ENCODE assay signal across 12 cellular contexts in the genomic region with DNA sequence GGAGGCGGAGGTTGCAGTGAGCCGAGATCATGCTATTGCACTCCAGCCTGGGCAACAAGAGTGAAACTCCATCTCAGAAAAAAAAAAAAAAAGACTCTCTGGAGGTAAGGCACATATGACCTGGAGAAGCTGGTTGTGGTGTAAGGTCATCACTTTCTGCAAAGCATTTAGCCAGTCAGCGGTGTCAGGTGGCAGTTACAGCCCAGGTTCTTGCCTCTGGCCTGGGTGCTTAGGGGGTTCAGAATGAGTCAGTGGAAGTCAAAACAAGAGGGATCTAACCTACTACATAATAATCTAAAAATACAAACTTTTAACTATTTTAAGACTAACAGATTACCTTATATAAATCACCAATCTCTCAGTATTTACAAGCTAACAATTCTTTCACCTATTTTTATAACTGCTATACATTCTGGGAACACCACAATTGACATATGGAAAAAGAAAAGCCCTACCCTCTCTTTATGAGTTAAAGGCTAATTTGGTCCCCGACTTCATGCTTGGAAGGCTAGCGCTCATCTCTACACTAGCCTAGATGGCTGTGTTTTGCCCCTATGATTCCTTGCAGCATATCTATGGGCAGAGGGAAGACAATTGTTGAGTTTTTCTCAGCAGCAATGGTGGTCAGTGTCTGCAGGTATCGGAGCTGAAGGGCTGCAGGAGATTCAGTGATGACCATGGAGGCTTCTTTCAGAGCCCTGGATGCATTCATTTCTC. TPM values are rescaled to one million over a fixed set of nuclear protein-coding genes. Genes with fewer than 3 reads are reported as not detected.
A peak's percentile ranks its signal among the peaks of the same experiment; 100 is the strongest.
DNase-seq lines count a peak whose midpoint lies in the region; ATAC-seq and TF ChIP-seq lines count a peak whose summit lies in the region.
"Had no signal": no experiment of that assay in that cellular context is flagged by ENCODE, and none has a peak within 500 bp of the region (broad histone marks: within the 10 kb centered on the region; RNA-seq: fewer than 3 reads in every experiment).

No MANE protein-coding gene starts in this region.

- no peak overlapping the region for H3K27ac ChIP-seq in IMR-90 (ENCODE audit: insufficient read depth, low read length)

- H3K4me3 Mint-ChIP-seq in activated CD4-positive, alpha-beta T cell treated with anti-CD3 and anti-CD28 coated beads for 36 hours: no peak overlapping the region
- H3K4me3 Mint-ChIP-seq in stimulated activated effector memory CD8-positive, alpha-beta T cell treated with anti-CD3 and anti-CD28 coated beads, Interleukin-12 subunit alpha, Interleukin-12 subunit beta, amount 100 ng/mL, for 72 hours: no peak overlapping the region
- H3K4me3 Mint-ChIP-seq: naive thymus-derived CD8-positive, alpha-beta T cell had no signal

- H3K4ac ChIP-seq in IMR-90 (ENCODE audit: low read depth, low read length): no peak overlapping the region

- in situ Hi-C loops in IMR-90 (cut with MboI; ENCODE audit: low sequenced_read_pairs): no loop called here

- no peak overlapping the region for H2BK5ac ChIP-seq in IMR-90 (ENCODE audit: low read depth, low read length, poor library complexity, severe bottlenecking)

- no peaks in the 10 kb centered on the region for H3K27me3 Mint-ChIP-seq in activated CD4-positive, alpha-beta T cell treated with anti-CD3 and anti-CD28 coated beads for 36 hours
- H3K27me3 Mint-ChIP-seq: naive thymus-derived CD8-positive, alpha-beta T cell had no signal

- no peak overlapping the region for H2AFZ ChIP-seq in IMR-90 (replicated peaks; ENCODE audit: low read length, poor library complexity)

- H3K4me3 ChIP-seq in IMR-90 (ENCODE audit: insufficient read depth, low read depth, low read length): no peak overlapping the region

- no peak for TF ChIP-seq CTCF in IMR-90 (conservative IDR thresholded peaks at IDR 0.05; ENCODE audit: low read depth, low read length)

- peak; percentile 30 for ATAC-seq in activated CD4-positive, alpha-beta T cell treated with anti-CD3 and anti-CD28 coated beads for 36 hours
- ATAC-seq in HG02571 (IDR thresholded peaks at IDR 0.05; ENCODE audit: unreplicated experiment): peak; percentile 86
- no peak; the same call in 1 of the 2 replicates for ATAC-seq in IMR-90 (ENCODE audit: low read depth)
- ATAC-seq in stimulated activated effector memory CD8-positive, alpha-beta T cell treated with anti-CD3 and anti-CD28 coated beads, Interleukin-12 subunit alpha, Interleukin-12 subunit beta, amount 100 ng/mL, for 72 hours: peak; percentile 94
- no peak for ATAC-seq in HG03139 (IDR thresholded peaks at IDR 0.05; ENCODE audit: unreplicated experiment)
- no peak for ATAC-seq in HG02763 (IDR thresholded peaks at IDR 0.05; ENCODE audit: unreplicated experiment)
- ATAC-seq: naive thymus-derived CD8-positive, alpha-beta T cell had no signal

- no peak overlapping the region for H3K4me2 ChIP-seq in IMR-90 (ENCODE audit: low read depth, low read length)

- no peak overlapping the region for H3K9ac ChIP-seq in IMR-90 (ENCODE audit: low read depth, low read length)

- no peak overlapping the region for H4K91ac ChIP-seq in IMR-90 (ENCODE audit: insufficient read depth, low read depth, low read length)

- H3K56ac ChIP-seq in IMR-90 (ENCODE audit: extremely low read depth, insufficient read depth, low read length): no peak overlapping the region

- DNase-seq in activated CD4-positive, alpha-beta T cell treated with anti-CD3 and anti-CD28 coated beads for 36 hours: no peak
- no peak for DNase-seq in activated CD4-positive, alpha-beta T cell treated with anti-CD3 and anti-CD28 coated beads, Interleukin-2, amount 50 U/mL, for 1 hour
- DNase-seq in IMR-90 (peak; percentile 48), AG08396 (ENCODE audit: low spot score) (no peak)
- DNase-seq in stimulated activated effector memory CD8-positive, alpha-beta T cell treated with anti-CD3 and anti-CD28 coated beads, Interleukin-12 subunit alpha, Interleukin-12 subunit beta, amount 100 ng/mL, for 72 hours (ENCODE audit: low spot score in 2 of 2): no peak
- DNase-seq: 8988T; activated CD8-positive, alpha-beta memory T cell treated with anti-CD3 and anti-CD28 coated beads for 24 hours; amygdala; naive thymus-derived CD8-positive, alpha-beta T cell had no signal

- peaks cover 43% of the 10 kb centered on the region for H3K36me3 ChIP-seq in IMR-90 (ENCODE audit: control insufficient read depth, insufficient read depth, low read length)

- H3K23ac ChIP-seq in IMR-90 (ENCODE audit: low read depth, low read length): no peak overlapping the region

- H3K9me3 ChIP-seq in IMR-90 (ENCODE audit: control insufficient read depth, insufficient read depth, low read length): no peaks in the 10 kb centered on the region

- peaks cover 2% of the 10 kb centered on the region for H3K4me1 Mint-ChIP-seq in activated CD4-positive, alpha-beta T cell treated with anti-CD3 and anti-CD28 coated beads for 36 hours
- H3K4me1 Mint-ChIP-seq in stimulated activated effector memory CD8-positive, alpha-beta T cell treated with anti-CD3 and anti-CD28 coated beads, Interleukin-12 subunit alpha, Interleukin-12 subunit beta, amount 100 ng/mL, for 72 hours: peaks cover 43% of the 10 kb centered on the region

- no peak overlapping the region for H3K18ac ChIP-seq in IMR-90 (ENCODE audit: low read depth, low read length)

- peaks cover 24 to 50% of the 10 kb centered on the region in 2 experiments for H3K79me1 ChIP-seq in IMR-90 (ENCODE audit: low read depth in 1 of 2, low read length in 2 of 2)

- 93% methylated on average over 3 of the region's 6 CpGs; no CpG with 5 or more reads in 1 of the 2 experiments for WGBS in IMR-90 (ENCODE audit: extremely low coverage in 2 of 2, insufficient read length in 1 of 2), 2 experiments

- POLR2A ChIA-PET in activated CD4-positive, alpha-beta T cell treated with anti-CD3 and anti-CD28 coated beads for 36 hours (lab: Charles Lee): no interaction called here
- POLR2A ChIA-PET in IMR-90 (lab: Charles Lee; ENCODE audit: unreplicated experiment): interaction anchor here (0.7 kb wide), 1 partner anchor 139 kb away, joined by 7 read pairs; a partner anchor contains a TSS

- H2AK5ac ChIP-seq in IMR-90 (ENCODE audit: low read depth, low read length): no peak overlapping the region

- TF ChIP-seq POLR2A in IMR-90 (IDR thresholded peaks at IDR 0.05; ENCODE audit: low read depth, low read length): no peak

- no peaks in the 10 kb centered on the region for H3K9me1 ChIP-seq in IMR-90 (ENCODE audit: insufficient read depth, low read length)

- H3K27me3 ChIP-seq in IMR-90 (ENCODE audit: control insufficient read depth, insufficient read depth, low read length): no peaks in the 10 kb centered on the region

- H2AK9ac ChIP-seq in IMR-90 (replicated peaks; ENCODE audit: low read depth, low read length, poor library complexity): no peak overlapping the region

- H3K36me3 Mint-ChIP-seq in activated CD4-positive, alpha-beta T cell treated with anti-CD3 and anti-CD28 coated beads for 36 hours (ENCODE audit: low read depth): peaks cover 3% of the 10 kb centered on the region
- H3K36me3 Mint-ChIP-seq in stimulated activated effector memory CD8-positive, alpha-beta T cell treated with anti-CD3 and anti-CD28 coated beads, Interleukin-12 subunit alpha, Interleukin-12 subunit beta, amount 100 ng/mL, for 72 hours: peaks cover 87% of the 10 kb centered on the region

- H4K8ac ChIP-seq in IMR-90 (ENCODE audit: low read depth in 2 of 2, low read length in 2 of 2): no peak overlapping the region; a peak in 1 of 4 replicates

- H2BK15ac ChIP-seq in IMR-90 (ENCODE audit: low read depth, low read length): no peak overlapping the region

- intact Hi-C loops in activated CD4-positive, alpha-beta T cell treated with anti-CD3 and anti-CD28 coated beads for 36 hours (cut with DNase I, micrococcal nuclease): no loop called here
- intact Hi-C loops in IMR-90 (cut with micrococcal nuclease): no loop called here

- peaks cover 8% of the 10 kb centered on the region for H3K4me1 ChIP-seq in IMR-90 (ENCODE audit: control insufficient read depth, insufficient read depth, low read length)

- CTCF ChIA-PET in activated CD4-positive, alpha-beta T cell treated with anti-CD3 and anti-CD28 coated beads for 36 hours (lab: Charles Lee): interaction anchor here (1.0 to 2.9 kb wide), 2 partner anchors 20 to 21 kb away, joined by 3 to 20 read pairs; no protein-coding TSS in a partner anchor
- CTCF ChIA-PET in IMR-90 (lab: Yijun Ruan, JAX): no interaction called here

- no peak overlapping the region for H3K27ac Mint-ChIP-seq in activated CD4-positive, alpha-beta T cell treated with anti-CD3 and anti-CD28 coated beads for 36 hours
- peak overlapping the region; percentile 75 for H3K27ac Mint-ChIP-seq in stimulated activated effector memory CD8-positive, alpha-beta T cell treated with anti-CD3 and anti-CD28 coated beads, Interleukin-12 subunit alpha, Interleukin-12 subunit beta, amount 100 ng/mL, for 72 hours
- H3K27ac Mint-ChIP-seq: naive thymus-derived CD8-positive, alpha-beta T cell had no signal

- H3K14ac ChIP-seq in IMR-90 (replicated peaks; ENCODE audit: low read depth, low read length): no peak overlapping the region

- no peaks in the 10 kb centered on the region for H4K20me1 ChIP-seq in IMR-90 (ENCODE audit: insufficient read depth, low read length)

- H3K9me3 Mint-ChIP-seq in activated CD4-positive, alpha-beta T cell treated with anti-CD3 and anti-CD28 coated beads for 36 hours (ENCODE audit: low read depth): no peaks in the 10 kb centered on the region
- H3K9me3 Mint-ChIP-seq in stimulated activated effector memory CD8-positive, alpha-beta T cell treated with anti-CD3 and anti-CD28 coated beads, Interleukin-12 subunit alpha, Interleukin-12 subunit beta, amount 100 ng/mL, for 72 hours: no peaks in the 10 kb centered on the region
- H3K9me3 Mint-ChIP-seq: naive thymus-derived CD8-positive, alpha-beta T cell had no signal

- BruUV-seq in IMR-90 (replicated peaks; lab: Mats Ljungman, UMichigan): TSS peak; percentile 75

- no peak overlapping the region for H2BK20ac ChIP-seq in IMR-90 (ENCODE audit: low read depth, low read length)

- H2BK120ac ChIP-seq in IMR-90 (ENCODE audit: low read depth, low read length): no peak overlapping the region

- dilution Hi-C loops in IMR-90 (cut with HindIII; ENCODE audit: low sequenced_read_pairs, unreplicated experiment): no loop called here

- H4K5ac ChIP-seq in IMR-90 (ENCODE audit: low read depth, low read length): no peak overlapping the region

- no peak for TF ChIP-seq RAD21 in IMR-90 (IDR thresholded peaks at IDR 0.05; ENCODE audit: low read length)

TF ChIP-seq in IMR-90, 13 proteins besides CTCF, POLR2A, EP300 and RAD21 (continues in another document):
- TF ChIP-seq SMC3 (IDR thresholded peaks at IDR 0.05; ENCODE audit: low read depth, low read length): no peak
- TF ChIP-seq MXI1 (IDR thresholded peaks at IDR 0.05; ENCODE audit: borderline replicate concordance, low read depth, low read length): no peak

RNA-seq across cellular contexts. Expression of a gene that starts 29.2 kb away (rescaled TPM):
- 10 to 100 TPM; 34.7 to 44.5 TPM for total RNA-seq in activated CD4-positive, alpha-beta T cell treated with anti-CD3 and anti-CD28 coated beads for 36 hours
- total RNA-seq in IMR-90 (2012; rRNA removed): 84.8 and 103 TPM in 2 replicates
- polyA plus RNA-seq in IMR-90 (2012; rRNA removed): 67.6 and 78.4 TPM in 2 replicates
- polyA plus RNA-seq in IMR-90 (2012; cell fraction: cytosol; rRNA removed): 45.3 TPM in 2 replicates
- polyA plus RNA-seq in IMR-90 (2012; cell fraction: nucleus; rRNA removed; ENCODE audit: low replicate concordance): 9.8 and 44.1 TPM in 2 replicates

Comparison
In these comparisons a context has a peak if more than half of its experiments do, and no peak if none do; other contexts are left out.
1. ATAC-seq: peak in activated CD4-positive, alpha-beta T cell treated with anti-CD3 and anti-CD28 coated beads for 36 hours (single experiment), HG02571 (single experiment) and stimulated activated effector memory CD8-positive, alpha-beta T cell treated with anti-CD3 and anti-CD28 coated beads, Interleukin-12 subunit alpha, Interleukin-12 subunit beta, amount 100 ng/mL, for 72 hours (single experiment); none in IMR-90 (single experiment), HG03139 (single experiment) and HG02763 (single experiment).